18 cellular contexts compared by ENCODE assay signal in the genomic region with DNA sequence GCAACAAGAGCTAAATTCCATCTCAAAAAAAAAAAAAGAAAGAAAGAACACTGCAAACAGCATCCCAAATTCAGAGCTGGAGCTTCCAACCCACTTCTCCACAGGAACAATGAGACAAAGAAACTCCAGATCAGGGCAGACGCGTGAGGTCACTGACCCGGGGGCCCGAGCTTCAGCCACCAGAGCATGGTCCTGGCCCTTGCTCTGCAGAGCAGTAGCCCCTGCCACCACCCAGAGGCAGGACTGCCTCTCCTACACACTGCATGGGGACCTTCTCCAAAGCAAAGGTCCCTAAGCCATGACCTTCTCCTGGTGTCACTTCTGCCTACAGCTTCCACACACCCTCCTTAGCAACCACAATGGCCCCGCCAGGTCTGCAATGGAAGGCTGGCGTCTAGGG. TPM values are rescaled to one million over a fixed set of nuclear protein-coding genes. Genes with fewer than 3 reads are reported as not detected.
DNase-seq lines count a peak whose midpoint lies in the region; ATAC-seq and TF ChIP-seq lines count a peak whose summit lies in the region.
"Had no signal": no experiment of that assay in that cellular context is flagged by ENCODE, and none has a peak within 500 bp of the region (broad histone marks: within the 10 kb centered on the region; RNA-seq: fewer than 3 reads in every experiment).

No MANE protein-coding gene starts in this region.

- peaks cover 5% of the 10 kb centered on the region for H3K79me1 ChIP-seq in mesenchymal stem cell (replicated peaks; ENCODE audit: low read length, poor library complexity, severe bottlenecking)

- no peak overlapping the region for H3K23ac ChIP-seq in mesenchymal stem cell (ENCODE audit: low read length in 2 of 2)

- H3K36me3 ChIP-seq in HEK293 (ENCODE audit: control insufficient read depth in 2 of 2, insufficient read depth in 1 of 2, low read length in 2 of 2) (no peaks in the 10 kb centered on the region), mesenchymal stem cell (ENCODE audit: control insufficient read depth in 1 of 2, insufficient read depth in 2 of 2, low read depth in 1 of 2, low read length in 2 of 2) (no peaks in the 10 kb centered on the region), rectal smooth muscle tissue (ENCODE audit: control insufficient read depth, insufficient read depth, low read length) (no peaks in the 10 kb centered on the region)

- TF ChIP-seq CTCF in HEK293 (tag by site-specific recombination; IDR thresholded peaks at IDR 0.05): no peak
- TF ChIP-seq CTCF in brain (conservative IDR thresholded peaks at IDR 0.05): no peak

- no peaks in the 10 kb centered on the region for H3K36me3 Mint-ChIP-seq in brain
- H3K36me3 Mint-ChIP-seq: CD4-positive, CD25-positive, alpha-beta regulatory T cell had no signal

- no peak overlapping the region for H2BK120ac ChIP-seq in mesenchymal stem cell (ENCODE audit: low read depth, low read length)

- peaks cover 4% of the 10 kb centered on the region for H3K27me3 Mint-ChIP-seq in brain
- H3K27me3 Mint-ChIP-seq: CD4-positive, CD25-positive, alpha-beta regulatory T cell had no signal

- H4K91ac ChIP-seq in mesenchymal stem cell (ENCODE audit: low read length): no peak overlapping the region

- intact Hi-C loops in sciatic nerve (cut with DNase I): no loop called here

- peaks cover 69% of the 10 kb centered on the region for H3K4me1 Mint-ChIP-seq in brain
- H3K4me1 Mint-ChIP-seq: CD4-positive, CD25-positive, alpha-beta regulatory T cell had no signal

- no peak overlapping the region for H3K4ac ChIP-seq in mesenchymal stem cell (ENCODE audit: low read depth in 1 of 2, low read length in 2 of 2)

- ATAC-seq in sciatic nerve: no peak
- ATAC-seq: PC-3 had no signal

- no peak overlapping the region for H2BK15ac ChIP-seq in mesenchymal stem cell (ENCODE audit: low read depth, poor library complexity, severe bottlenecking)

- H3K18ac ChIP-seq in mesenchymal stem cell (ENCODE audit: low read depth in 1 of 2, low read length in 2 of 2): no peak overlapping the region

- no peak overlapping the region for H4K8ac ChIP-seq in mesenchymal stem cell (ENCODE audit: low read length)

- no peak overlapping the region for H3K14ac ChIP-seq in mesenchymal stem cell (ENCODE audit: low read length in 2 of 2)

- H3K27me3 ChIP-seq in mesenchymal stem cell (ENCODE audit: control insufficient read depth in 1 of 2, insufficient read depth in 1 of 2, low read length in 2 of 2) (peaks cover 0 to 70% of the 10 kb centered on the region in 2 experiments), rectal smooth muscle tissue (ENCODE audit: control insufficient read depth, insufficient read depth, low read length) (no peaks in the 10 kb centered on the region)

- peak overlapping the region; percentile 3 for H2AK5ac ChIP-seq in mesenchymal stem cell (ENCODE audit: low read length, severe bottlenecking)

- no peak overlapping the region for H2BK5ac ChIP-seq in mesenchymal stem cell (ENCODE audit: low read depth, low read length, poor library complexity, severe bottlenecking)

- H3K27ac ChIP-seq in HEK293 (ENCODE audit: extremely low read depth, low read depth, low read length): no peak overlapping the region
- no peak overlapping the region for H3K27ac ChIP-seq in mesenchymal stem cell (ENCODE audit: low read length, poor library complexity, severe bottlenecking)
- peak overlapping the region; percentile 57 for H3K27ac ChIP-seq in rectal smooth muscle tissue (ENCODE audit: low read depth, low read length)
- H3K27ac ChIP-seq: GM23248 had no signal

- POLR2A ChIA-PET in HEK293 (lab: Yijun Ruan, JAX): interaction anchor here (0.6 to 1.2 kb wide), 2 partner anchors 10 to 89 kb away, joined by 3 read pairs; no protein-coding TSS in a partner anchor

- peaks cover 3% of the 10 kb centered on the region; the same call in 1 of the 2 replicates for H3K4me1 ChIP-seq in HEK293 (ENCODE audit: control insufficient read depth, insufficient read depth, low read length)
- H3K4me1 ChIP-seq in mesenchymal stem cell (ENCODE audit: control insufficient read depth, insufficient read depth, low read depth, low read length): peaks cover 61% of the 10 kb centered on the region
- H3K4me1 ChIP-seq in rectal smooth muscle tissue (ENCODE audit: control insufficient read depth, insufficient read depth, low read length): peaks cover 38% of the 10 kb centered on the region

- CTCF ChIA-PET in HEK293 (lab: Yijun Ruan, JAX): no interaction called here

- no peak overlapping the region for H3K4me3 ChIP-seq in HEK293 (ENCODE audit: low read depth, low read length)
- no peak overlapping the region for H3K4me3 ChIP-seq in mesenchymal stem cell (ENCODE audit: insufficient read depth in 1 of 2, low read depth in 1 of 2, low read length in 2 of 2)
- no peak overlapping the region for H3K4me3 ChIP-seq in rectal smooth muscle tissue (ENCODE audit: low read length)
- H3K4me3 ChIP-seq: GM23248 had no signal

- no peak overlapping the region for H2BK12ac ChIP-seq in mesenchymal stem cell (ENCODE audit: low read length in 2 of 2)

- H3K9me3 ChIP-seq in HEK293 (ENCODE audit: control insufficient read depth, insufficient read depth, low read depth, low read length) (no peaks in the 10 kb centered on the region), mesenchymal stem cell (ENCODE audit: control insufficient read depth, low read length) (no peaks in the 10 kb centered on the region)

- no peak overlapping the region for H3K4me2 ChIP-seq in mesenchymal stem cell (ENCODE audit: low read length, poor library complexity, severe bottlenecking)

- peak overlapping the region in 1 of 5 experiments; percentile 62 for H3K4me3 Mint-ChIP-seq in brain
- H3K4me3 Mint-ChIP-seq: CD4-positive, CD25-positive, alpha-beta regulatory T cell had no signal

- WGBS in mesenchymal stem cell: 91% methylated on average over 6 of the region's 6 CpGs

- no peak overlapping the region for H2AFZ ChIP-seq in mesenchymal stem cell (ENCODE audit: low read depth, low read length)
- H2AFZ ChIP-seq: GM23248 had no signal

- peak overlapping the region in 4 of 5 experiments; percentile 70 to 96 (median 82) for H3K27ac Mint-ChIP-seq in brain

- H3K9me3 Mint-ChIP-seq in brain: no peaks in the 10 kb centered on the region
- H3K9me3 Mint-ChIP-seq: CD4-positive, CD25-positive, alpha-beta regulatory T cell had no signal

- H3K9ac ChIP-seq in mesenchymal stem cell (ENCODE audit: low read length) (no peak overlapping the region), rectal smooth muscle tissue (ENCODE audit: low read length) (no peak overlapping the region)
- H3K9ac ChIP-seq: GM23248 had no signal

- DNase-seq in mesenchymal stem cell: no peak
- DNase-seq in NCI-H1417 (lab: John Stamatoyannopoulos, UW): no peak
- DNase-seq in sciatic nerve (ENCODE audit: low spot score): no peak
- no peak for DNase-seq in T-helper 9 cell
- DNase-seq in SKM-1 (lab: John Stamatoyannopoulos, UW; ENCODE audit: unreplicated experiment): no peak
- DNase-seq: AML-193; CD4-positive, CD25-positive, alpha-beta regulatory T cell; GM23248; IMR-90; Kasumi-1; NCI-H1930; NCI-H2171; NCI-H446 treated with DMSO at 0.1 percent for 48 hours; NCI-H748 treated with DMSO at 0.1 percent for 48 hours; PC-3 had no signal

TF ChIP-seq in HEK293, 187 proteins besides CTCF, POLR2A, EP300 and RAD21:
- TF ChIP-seq ZNF830 (tag by site-specific recombination; IDR thresholded peaks at IDR 0.05; ENCODE audit: low read depth): no peak
- TF ChIP-seq ZNF501 (tag by site-specific recombination; IDR thresholded peaks at IDR 0.05): no peak
- TF ChIP-seq, protein P1, sequence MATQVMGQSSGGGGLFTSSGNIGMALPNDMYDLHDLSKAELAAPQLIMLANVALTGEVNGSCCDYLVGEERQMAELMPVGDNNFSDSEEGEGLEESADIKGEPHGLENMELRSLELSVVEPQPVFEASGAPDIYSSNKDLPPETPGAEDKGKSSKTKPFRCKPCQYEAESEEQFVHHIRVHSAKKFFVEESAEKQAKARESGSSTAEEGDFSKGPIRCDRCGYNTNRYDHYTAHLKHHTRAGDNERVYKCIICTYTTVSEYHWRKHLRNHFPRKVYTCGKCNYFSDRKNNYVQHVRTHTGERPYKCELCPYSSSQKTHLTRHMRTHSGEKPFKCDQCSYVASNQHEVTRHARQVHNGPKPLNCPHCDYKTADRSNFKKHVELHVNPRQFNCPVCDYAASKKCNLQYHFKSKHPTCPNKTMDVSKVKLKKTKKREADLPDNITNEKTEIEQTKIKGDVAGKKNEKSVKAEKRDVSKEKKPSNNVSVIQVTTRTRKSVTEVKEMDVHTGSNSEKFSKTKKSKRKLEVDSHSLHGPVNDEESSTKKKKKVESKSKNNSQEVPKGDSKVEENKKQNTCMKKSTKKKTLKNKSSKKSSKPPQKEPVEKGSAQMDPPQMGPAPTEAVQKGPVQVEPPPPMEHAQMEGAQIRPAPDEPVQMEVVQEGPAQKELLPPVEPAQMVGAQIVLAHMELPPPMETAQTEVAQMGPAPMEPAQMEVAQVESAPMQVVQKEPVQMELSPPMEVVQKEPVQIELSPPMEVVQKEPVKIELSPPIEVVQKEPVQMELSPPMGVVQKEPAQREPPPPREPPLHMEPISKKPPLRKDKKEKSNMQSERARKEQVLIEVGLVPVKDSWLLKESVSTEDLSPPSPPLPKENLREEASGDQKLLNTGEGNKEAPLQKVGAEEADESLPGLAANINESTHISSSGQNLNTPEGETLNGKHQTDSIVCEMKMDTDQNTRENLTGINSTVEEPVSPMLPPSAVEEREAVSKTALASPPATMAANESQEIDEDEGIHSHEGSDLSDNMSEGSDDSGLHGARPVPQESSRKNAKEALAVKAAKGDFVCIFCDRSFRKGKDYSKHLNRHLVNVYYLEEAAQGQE (tag by site-specific recombination; IDR thresholded peaks at IDR 0.05): no peak
- no peak for TF ChIP-seq BCL11A (tag by site-specific recombination; IDR thresholded peaks at IDR 0.05; ENCODE audit: low read depth)
- TF ChIP-seq ZNF600 (tag by site-specific recombination; IDR thresholded peaks at IDR 0.05): peak; percentile 57; the same call in 1 of the 2 replicates
- no peak for TF ChIP-seq ZNF211 (tag by site-specific recombination; IDR thresholded peaks at IDR 0.05; ENCODE audit: low read depth)

RNA-seq across cellular contexts. Expression of a gene that starts 53.1 kb away (rescaled TPM):
- 48.7 TPM for polyA plus RNA-seq in brain (ENCODE audit: insufficient read depth, low read depth, low replicate concordance)
- 60.7 TPM for polyA plus RNA-seq in mesenchymal stem cell (2013, experiment 1 of 2)
- polyA plus RNA-seq in mesenchymal stem cell (2013, experiment 2 of 2): 59.2 TPM
- 43.2 TPM for total RNA-seq in sciatic nerve

RNA-seq across cellular contexts. Expression of a gene that starts 53.7 kb away (rescaled TPM):
- polyA plus RNA-seq in brain (ENCODE audit: insufficient read depth, low read depth, low replicate concordance): 41.2 TPM
- 32.0 TPM for polyA plus RNA-seq in mesenchymal stem cell (2013, experiment 1 of 2)
- 31.1 TPM for polyA plus RNA-seq in mesenchymal stem cell (2013, experiment 2 of 2)
- total RNA-seq in sciatic nerve: 86.0 TPM
